ENCODE assay signal across 16 cellular contexts in the genomic region with DNA sequence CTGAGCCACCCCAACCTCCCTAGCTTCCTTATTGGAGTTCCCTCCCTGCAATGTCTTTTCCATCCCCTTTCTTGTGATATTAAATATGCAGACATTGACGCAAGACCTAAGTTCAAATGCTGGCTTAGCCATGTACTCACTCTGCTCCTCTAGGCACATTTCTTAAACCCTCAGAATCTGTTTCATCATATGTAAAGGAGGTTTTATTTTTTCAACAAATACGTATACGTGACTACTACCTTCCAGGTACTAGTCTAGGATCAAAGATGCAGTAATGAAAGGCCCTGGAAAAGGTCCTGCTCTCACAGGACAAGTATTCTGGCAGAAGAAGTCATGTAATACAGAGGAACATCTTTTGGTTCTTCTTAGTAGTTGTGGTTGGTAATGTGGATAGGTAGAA.
DNase-seq lines count a peak whose midpoint lies in the region; TF ChIP-seq lines count a peak whose summit lies in the region.
"Had no signal": no experiment of that assay in that cellular context is flagged by ENCODE, and none has a peak within 500 bp of the region (broad histone marks: within the 10 kb centered on the region; RNA-seq: fewer than 3 reads in every experiment).

No MANE protein-coding gene starts in this region.

- no peak overlapping the region for H3K27ac ChIP-seq in CD4-positive, alpha-beta memory T cell (ENCODE audit: low read depth, low read length)
- H3K27ac ChIP-seq: GM23248 had no signal

- intact Hi-C loops in CD4-positive, alpha-beta memory T cell (cut with micrococcal nuclease) = no loop called here

- H3K27me3 ChIP-seq in CD4-positive, alpha-beta memory T cell (ENCODE audit: insufficient read depth, low read length) = no peaks in the 10 kb centered on the region

- H3K4me3 Mint-ChIP-seq in glutamatergic neuron (ENCODE audit: unreplicated experiment) (peak overlapping the region; percentile 17), nephron progenitor cell (no peak overlapping the region), type B pancreatic cell (no peak overlapping the region)
- no peak overlapping the region for H3K4me3 Mint-ChIP-seq in CD4-positive, alpha-beta memory T cell
- H3K4me3 Mint-ChIP-seq: CD8-positive, alpha-beta T cell had no signal

- no peaks in the 10 kb centered on the region for H3K9me3 ChIP-seq in CD4-positive, alpha-beta memory T cell (ENCODE audit: control insufficient read depth in 1 of 2, low read length in 2 of 2)

- no peak for TF ChIP-seq CTCF in glutamatergic neuron (IDR thresholded peaks at IDR 0.05; ENCODE audit: partially characterized antibody, unreplicated experiment)
- TF ChIP-seq CTCF in nephron progenitor cell (IDR thresholded peaks at IDR 0.05) = no peak
- no peak for TF ChIP-seq CTCF in type B pancreatic cell (conservative IDR thresholded peaks at IDR 0.05)

- H3K27me3 Mint-ChIP-seq in glutamatergic neuron (ENCODE audit: unreplicated experiment) (peaks cover 3% of the 10 kb centered on the region), nephron progenitor cell (ENCODE audit: low read depth, poor library complexity) (peaks cover 7% of the 10 kb centered on the region), type B pancreatic cell (no peaks in the 10 kb centered on the region)
- peaks cover 0 to 2% of the 10 kb centered on the region in 2 donors for H3K27me3 Mint-ChIP-seq in CD4-positive, alpha-beta memory T cell

- peaks cover 47% of the 10 kb centered on the region for H3K4me1 Mint-ChIP-seq in glutamatergic neuron (ENCODE audit: low read depth, unreplicated experiment)
- peaks cover 6% of the 10 kb centered on the region for H3K4me1 Mint-ChIP-seq in nephron progenitor cell
- peaks cover 40% of the 10 kb centered on the region for H3K4me1 Mint-ChIP-seq in type B pancreatic cell (ENCODE audit: unreplicated experiment)
- peaks cover 11 to 24% (median 18%) of the 10 kb centered on the region in 4 donors for H3K4me1 Mint-ChIP-seq in CD4-positive, alpha-beta memory T cell

- POLR2A ChIA-PET in CD4-positive, alpha-beta memory T cell (lab: Charles Lee; ENCODE audit: partially characterized antibody) = no interaction called here

- CTCF ChIA-PET in CD4-positive, alpha-beta memory T cell (lab: Charles Lee; ENCODE audit: partially characterized antibody) = interaction anchor here (1.0 kb wide), 1 partner anchor 96 kb away, joined by 3 read pairs; no protein-coding TSS in a partner anchor

- DNase-seq in glutamatergic neuron (no peak), nephron progenitor cell (no peak), type B pancreatic cell (ENCODE audit: extremely low spot score, unreplicated experiment) (no peak)
- no peak for DNase-seq in activated CD4-positive, alpha-beta T cell treated with anti-CD3 and anti-CD28 coated beads for 4 hours
- DNase-seq in stimulated activated CD4-positive, alpha-beta T cell treated with anti-CD3 and anti-CD28 coated beads, Interleukin-2, amount 100 ng/mL, for 24 hours = no peak
- DNase-seq in CD4-positive, alpha-beta memory T cell = no peak
- DNase-seq: C1 segment of cervical spinal cord; Caco-2; CD8-positive, alpha-beta T cell; DMS 273 treated with DMSO at 0.1 percent for 48 hours; DMS79; EL; GDM1; GM23248; H7 had no signal

- no peak overlapping the region for H3K27ac Mint-ChIP-seq in glutamatergic neuron (ENCODE audit: unreplicated experiment)
- peak overlapping the region; percentile 9 for H3K27ac Mint-ChIP-seq in nephron progenitor cell
- H3K27ac Mint-ChIP-seq in type B pancreatic cell = peak overlapping the region; percentile 51
- no peak overlapping the region for H3K27ac Mint-ChIP-seq in CD4-positive, alpha-beta memory T cell
- H3K27ac Mint-ChIP-seq: CD8-positive, alpha-beta T cell had no signal

- H3K36me3 ChIP-seq in CD4-positive, alpha-beta memory T cell (ENCODE audit: insufficient read depth, low read length) = no peaks in the 10 kb centered on the region

- H3K36me3 Mint-ChIP-seq in glutamatergic neuron (ENCODE audit: unreplicated experiment) = peaks cover 4% of the 10 kb centered on the region
- no peaks in the 10 kb centered on the region for H3K36me3 Mint-ChIP-seq in nephron progenitor cell (ENCODE audit: low read depth)
- peaks cover 17% of the 10 kb centered on the region for H3K36me3 Mint-ChIP-seq in type B pancreatic cell
- H3K36me3 Mint-ChIP-seq in CD4-positive, alpha-beta memory T cell = no peaks in the 10 kb centered on the region
- H3K36me3 Mint-ChIP-seq: CD8-positive, alpha-beta T cell had no signal

- H3K9me3 Mint-ChIP-seq in glutamatergic neuron (ENCODE audit: unreplicated experiment) (peaks cover 2% of the 10 kb centered on the region), nephron progenitor cell (no peaks in the 10 kb centered on the region), type B pancreatic cell (peaks cover 7% of the 10 kb centered on the region)
- H3K9me3 Mint-ChIP-seq in CD4-positive, alpha-beta memory T cell = no peaks in the 10 kb centered on the region
- H3K9me3 Mint-ChIP-seq: CD8-positive, alpha-beta T cell had no signal

- no peak overlapping the region for H3K4me3 ChIP-seq in CD4-positive, alpha-beta memory T cell (ENCODE audit: low read length in 2 of 2)
- H3K4me3 ChIP-seq: GM12878, GM23248 had no signal

- peaks cover 16% of the 10 kb centered on the region for H3K4me1 ChIP-seq in CD4-positive, alpha-beta memory T cell (ENCODE audit: insufficient read depth, low read length)

Comparison
In these comparisons a context has a peak if more than half of its experiments do, and no peak if none do; other contexts are left out.
1. H3K27ac Mint-ChIP-seq: peak in nephron progenitor cell (single experiment) and type B pancreatic cell (single experiment); none in glutamatergic neuron (single experiment) and CD4-positive, alpha-beta memory T cell (0 of 7).